In the genomic region with DNA sequence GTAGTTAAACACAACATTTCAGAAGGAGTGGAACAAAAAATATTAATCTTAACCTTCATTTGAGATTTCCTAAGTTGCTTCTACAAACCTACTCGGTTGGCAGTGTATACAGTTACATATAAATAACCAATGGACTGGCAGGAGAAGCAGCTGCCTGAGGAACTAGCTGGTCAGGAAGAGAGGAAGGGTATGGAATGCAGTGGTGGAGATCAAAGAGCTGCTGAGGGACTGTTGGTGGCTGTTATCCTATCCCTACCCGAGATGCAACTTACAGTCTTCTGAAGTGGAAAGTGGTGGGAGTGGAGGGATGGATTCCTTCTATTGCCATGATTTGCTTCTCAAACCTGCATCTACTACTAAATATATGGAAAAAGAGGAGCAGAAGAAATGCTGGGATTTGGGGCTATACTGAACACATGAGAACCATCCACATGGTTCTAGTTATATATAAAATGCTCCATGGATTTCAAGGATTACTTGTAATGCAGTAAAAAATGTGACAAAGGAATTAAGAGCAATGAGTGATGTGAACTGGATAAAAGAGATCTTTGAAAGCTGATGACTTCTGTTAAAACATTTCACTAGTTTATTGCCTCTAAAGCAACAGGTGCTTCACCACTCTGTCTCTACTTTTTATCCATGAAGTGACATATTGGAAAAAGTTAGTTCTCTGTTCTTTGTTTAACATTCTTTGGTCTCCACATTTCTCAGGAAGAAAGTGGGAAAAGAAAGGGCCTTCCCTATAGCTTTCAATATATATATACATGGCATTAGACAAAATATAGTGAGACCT, we compare ENCODE assay signal across 1 cellular context.
TF ChIP-seq lines count a peak whose summit lies in the region.

No MANE protein-coding gene starts in this region.

TF ChIP-seq in IMR-90, 13 proteins besides CTCF, POLR2A, EP300 and RAD21:
- TF ChIP-seq BHLHE40 (IDR thresholded peaks at IDR 0.05; ENCODE audit: low read depth, low read length) = no peak
- no peak for TF ChIP-seq MXI1 (IDR thresholded peaks at IDR 0.05; ENCODE audit: borderline replicate concordance, low read depth, low read length)
- no peak for TF ChIP-seq SMC3 (IDR thresholded peaks at IDR 0.05; ENCODE audit: low read depth, low read length)
- TF ChIP-seq RFX5 (IDR thresholded peaks at IDR 0.05; ENCODE audit: low read depth, low read length) = no peak
- no peak for TF ChIP-seq NFE2L2 (IDR thresholded peaks at IDR 0.05; ENCODE audit: low read depth, low read length)
- no peak for TF ChIP-seq MAZ (IDR thresholded peaks at IDR 0.05; ENCODE audit: borderline replicate concordance, low read depth, low read length)
- TF ChIP-seq RCOR1 (IDR thresholded peaks at IDR 0.05; ENCODE audit: insufficient replicate concordance, low read length) = no peak
- no peak for TF ChIP-seq MAFK (IDR thresholded peaks at IDR 0.05; ENCODE audit: low read depth, low read length)
